Comparison of ENCODE assay signal across 14 cellular contexts in genomic region chr7:44066111-44066460, GRCh38. TPM values are rescaled to one million over a fixed set of nuclear protein-coding genes. Genes with fewer than 3 reads are reported as not detected.
DNase-seq lines count a peak whose midpoint lies in the region; ATAC-seq, FAIRE-seq and TF ChIP-seq lines count a peak whose summit lies in the region.
"Had no signal": no experiment of that assay in that cellular context is flagged by ENCODE, and none has a peak within 500 bp of the region (broad histone marks: within the 10 kb centered on the region; RNA-seq: fewer than 3 reads in every experiment).

No MANE protein-coding gene starts in this region.

- H3K4me3 ChIP-seq in RWPE2 (ENCODE audit: severe bottlenecking) (no peak overlapping the region), gastroesophageal sphincter (no peak overlapping the region), gastrocnemius medialis (no peak overlapping the region)

- no peak for TF ChIP-seq CTCF in RWPE2 (IDR thresholded peaks at IDR 0.05; ENCODE audit: poor library complexity, severe bottlenecking)
- no peak for TF ChIP-seq CTCF in gastroesophageal sphincter (IDR thresholded peaks at IDR 0.05)
- no peak for TF ChIP-seq CTCF in gastrocnemius medialis (IDR thresholded peaks at IDR 0.05 in 4 of 5, conservative IDR thresholded peaks at IDR 0.05 in 1 of 5)

- intact Hi-C loops in gastrocnemius medialis (cut with DNase I; ENCODE audit: low total_unique reads), result loop anchor here (5.0 kb wide), 2 partner anchors 256 to 516 kb away; partner anchors contain the start of gene TMED4
- intact Hi-C loops in activated T-helper 2 cell treated with anti-CD3 and anti-CD28 coated beads, Interferon-gamma antibody, Interleukin-2, Interleukin-4, amounts not matched to agents 10 μg/mL and 5 μg/mL and 100 μg/mL, durations not matched to agents 14 hours and 24 hours and 36 hours (cut with micrococcal nuclease), result no loop called here

- no peaks in the 10 kb centered on the region for H3K36me3 ChIP-seq in RWPE2 (ENCODE audit: low read depth)
- H3K36me3 ChIP-seq in gastroesophageal sphincter, result peaks cover 0 to 16% of the 10 kb centered on the region in 2 donors
- peaks cover 0 to 2% of the 10 kb centered on the region in 2 donors for H3K36me3 ChIP-seq in gastrocnemius medialis

- H3K27me3 ChIP-seq in RWPE2 (ENCODE audit: insufficient read depth, poor library complexity, severe bottlenecking) (no peaks in the 10 kb centered on the region), gastroesophageal sphincter (no peaks in the 10 kb centered on the region), gastrocnemius medialis (no peaks in the 10 kb centered on the region)

- TF ChIP-seq POLR2A in gastroesophageal sphincter (IDR thresholded peaks at IDR 0.05) (no peak), gastrocnemius medialis (IDR thresholded peaks at IDR 0.05) (no peak)

- no peaks in the 10 kb centered on the region for H3K9me3 ChIP-seq in RWPE2 (ENCODE audit: severe bottlenecking)
- H3K9me3 ChIP-seq in gastroesophageal sphincter, result no peaks in the 10 kb centered on the region
- H3K9me3 ChIP-seq in gastrocnemius medialis, result no peaks in the 10 kb centered on the region

- H3K36me3 Mint-ChIP-seq in activated T-helper 2 cell treated with anti-CD3 and anti-CD28 coated beads, Interferon-gamma antibody, Interleukin-2, Interleukin-4, amounts not matched to agents 10 μg/mL and 5 μg/mL and 100 μg/mL, durations not matched to agents 14 hours and 24 hours and 36 hours (ENCODE audit: low read depth), result peaks cover 9% of the 10 kb centered on the region
- H3K36me3 Mint-ChIP-seq: natural killer cell treated with Interleukin-12 subunit alpha and Interleukin-12 subunit beta and Interleukin-15 and Interleukin-18, amount 100 ng/mL, for 72 hours had no signal

- WGBS in gastroesophageal sphincter (ENCODE audit: low coverage in 1 of 2), 2 donors, result 19 to 20% methylated on average over 1 to 4 of the region's 6 CpGs

- no peak for FAIRE-seq in urothelium cell line (lab: Jason Lieb, UNC)

- TF ChIP-seq EP300 in gastroesophageal sphincter (IDR thresholded peaks at IDR 0.05), result no peak

- peaks cover 11% of the 10 kb centered on the region for H3K4me1 Mint-ChIP-seq in activated T-helper 2 cell treated with anti-CD3 and anti-CD28 coated beads, Interferon-gamma antibody, Interleukin-2, Interleukin-4, amounts not matched to agents 10 μg/mL and 5 μg/mL and 100 μg/mL, durations not matched to agents 14 hours and 24 hours and 36 hours (ENCODE audit: low read depth)

- H3K27ac ChIP-seq in RWPE2 (ENCODE audit: poor library complexity, severe bottlenecking) (no peak overlapping the region), gastroesophageal sphincter (no peak overlapping the region), gastrocnemius medialis (peak overlapping the region; percentile 85 to 95 (median 90))
- H3K27ac ChIP-seq: foreskin keratinocyte had no signal

- ATAC-seq in activated CD4-positive, CD25-positive, alpha-beta regulatory T cell treated with anti-CD3 and anti-CD28 coated beads, Interleukin-2, amount 50 U/mL, for 24 hours, result peak; percentile 3
- ATAC-seq in RWPE2 (ENCODE audit: low read depth) (no peak; the same call in 2 of the 3 replicates), gastroesophageal sphincter (peak; percentile 4), gastrocnemius medialis (no peak)

- no peak for DNase-seq in activated CD4-positive, CD25-positive, alpha-beta regulatory T cell (lab: John Stamatoyannopoulos, UW)
- DNase-seq in RWPE2 (ENCODE audit: low spot score), result peak; percentile 42
- DNase-seq in gastrocnemius medialis, result no peak
- DNase-seq in urothelium cell line (ENCODE audit: low spot score), result no peak
- no peak for DNase-seq in activated T-helper 2 cell treated with anti-CD3 and anti-CD28 coated beads, Interferon-gamma antibody, Interleukin-2, Interleukin-4, amounts not matched to agents 10 μg/mL and 5 μg/mL and 100 μg/mL, durations not matched to agents 14 hours and 24 hours and 36 hours (ENCODE audit: low spot score)
- no peak for DNase-seq in NOMO-1 (lab: John Stamatoyannopoulos, UW; ENCODE audit: unreplicated experiment in 2 of 2)
- DNase-seq: foreskin keratinocyte, kidney glomerular epithelial cell had no signal

- H3K4me1 ChIP-seq in RWPE2 (ENCODE audit: insufficient read depth, poor library complexity, severe bottlenecking), result peaks cover 10% of the 10 kb centered on the region
- H3K4me1 ChIP-seq in gastroesophageal sphincter, result peaks cover 0 to 58% (median 19%) of the 10 kb centered on the region in 3 donors
- peaks cover 54 to 70% of the 10 kb centered on the region in 2 donors for H3K4me1 ChIP-seq in gastrocnemius medialis
- H3K4me1 ChIP-seq: foreskin keratinocyte had no signal

- H3K27me3 Mint-ChIP-seq in activated T-helper 2 cell treated with anti-CD3 and anti-CD28 coated beads, Interferon-gamma antibody, Interleukin-2, Interleukin-4, amounts not matched to agents 10 μg/mL and 5 μg/mL and 100 μg/mL, durations not matched to agents 14 hours and 24 hours and 36 hours (ENCODE audit: low read depth), result no peaks in the 10 kb centered on the region
- H3K27me3 Mint-ChIP-seq: natural killer cell treated with Interleukin-12 subunit alpha and Interleukin-12 subunit beta and Interleukin-15 and Interleukin-18, amount 100 ng/mL, for 72 hours had no signal

- no peak overlapping the region for H3K4me3 Mint-ChIP-seq in activated T-helper 2 cell treated with anti-CD3 and anti-CD28 coated beads, Interferon-gamma antibody, Interleukin-2, Interleukin-4, amounts not matched to agents 10 μg/mL and 5 μg/mL and 100 μg/mL, durations not matched to agents 14 hours and 24 hours and 36 hours (ENCODE audit: low read depth)
- H3K4me3 Mint-ChIP-seq: natural killer cell treated with Interleukin-12 subunit alpha and Interleukin-12 subunit beta and Interleukin-15 and Interleukin-18, amount 100 ng/mL, for 72 hours; T-helper 2 cell treated with Interferon-gamma antibody and Interleukin-4, amounts not matched to agents 5 μg/mL and 100 μg/mL, for 36 hours had no signal

- no peak overlapping the region for H3K27ac Mint-ChIP-seq in activated T-helper 2 cell treated with anti-CD3 and anti-CD28 coated beads, Interferon-gamma antibody, Interleukin-2, Interleukin-4, amounts not matched to agents 10 μg/mL and 5 μg/mL and 100 μg/mL, durations not matched to agents 14 hours and 24 hours and 36 hours

- in situ Hi-C loops in gastrocnemius medialis (cut with MboI; ENCODE audit: low sequenced_read_pairs in 4 of 4), result no loop called here

- H3K9me3 Mint-ChIP-seq in activated T-helper 2 cell treated with anti-CD3 and anti-CD28 coated beads, Interferon-gamma antibody, Interleukin-2, Interleukin-4, amounts not matched to agents 10 μg/mL and 5 μg/mL and 100 μg/mL, durations not matched to agents 14 hours and 24 hours and 36 hours, result no peaks in the 10 kb centered on the region
- H3K9me3 Mint-ChIP-seq: natural killer cell treated with Interleukin-12 subunit alpha and Interleukin-12 subunit beta and Interleukin-15 and Interleukin-18, amount 100 ng/mL, for 72 hours; T-helper 2 cell treated with Interferon-gamma antibody and Interleukin-4, amounts not matched to agents 5 μg/mL and 100 μg/mL, for 36 hours had no signal

RNA-seq across cellular contexts. Expression of gene PGAM2, which starts 0.7 kb away (rescaled TPM):
- total RNA-seq in gastroesophageal sphincter (1 to 10 TPM in 2 of 4 donors, not detected in 2; 3.2 to 3.9 TPM), gastrocnemius medialis (100 to 1,000 TPM; 129 to 355 (median 306) TPM)
- total RNA-seq in activated T-helper 2 cell treated with anti-CD3 and anti-CD28 coated beads, Interferon-gamma antibody, Interleukin-2, Interleukin-4, amounts not matched to agents 10 μg/mL and 5 μg/mL and 100 μg/mL, durations not matched to agents 14 hours and 24 hours and 36 hours, result 0.67 and 0.73 TPM in 2 replicates
- total RNA-seq: activated CD8-positive, alpha-beta memory T cell treated with anti-CD3 and anti-CD28 coated beads for 36 hours; dermis microvascular lymphatic vessel endothelial cell; natural killer cell treated with Interleukin-12 subunit alpha and Interleukin-12 subunit beta and Interleukin-15 and Interleukin-18, amount 100 ng/mL, for 72 hours had no signal

RNA-seq across cellular contexts. Expression of gene POLM, which starts 16.2 kb away (rescaled TPM):
- total RNA-seq in gastroesophageal sphincter (10 to 100 TPM; 28.1 to 55.1 (median 32.4) TPM), gastrocnemius medialis (10 to 100 TPM; 11.1 to 34.6 (median 17.3) TPM)
- total RNA-seq in activated T-helper 2 cell treated with anti-CD3 and anti-CD28 coated beads, Interferon-gamma antibody, Interleukin-2, Interleukin-4, amounts not matched to agents 10 μg/mL and 5 μg/mL and 100 μg/mL, durations not matched to agents 14 hours and 24 hours and 36 hours, result 36.8 and 42.7 TPM in 2 replicates

RNA-seq across cellular contexts. Expression of gene DBNL, which starts 21.6 kb away (rescaled TPM):
- total RNA-seq in gastroesophageal sphincter, result 100 to 1,000 TPM in 3 of 4 donors, 10 to 100 TPM in 1; 92.2 to 132 (median 124) TPM
- 10 to 100 TPM; 48.0 to 77.2 (median 56.0) TPM for total RNA-seq in gastrocnemius medialis
- 131 and 143 TPM in 2 replicates for total RNA-seq in activated T-helper 2 cell treated with anti-CD3 and anti-CD28 coated beads, Interferon-gamma antibody, Interleukin-2, Interleukin-4, amounts not matched to agents 10 μg/mL and 5 μg/mL and 100 μg/mL, durations not matched to agents 14 hours and 24 hours and 36 hours

RNA-seq across cellular contexts. Expression of gene AEBP1, which starts 38.1 kb away (rescaled TPM):
- total RNA-seq in gastroesophageal sphincter, result 100 to 1,000 TPM; 101 to 248 (median 171) TPM
- 10 to 100 TPM in 2 of 4 donors, 1 to 10 TPM in 2; 5.8 to 23.6 (median 15.9) TPM for total RNA-seq in gastrocnemius medialis
- total RNA-seq in activated T-helper 2 cell treated with anti-CD3 and anti-CD28 coated beads, Interferon-gamma antibody, Interleukin-2, Interleukin-4, amounts not matched to agents 10 μg/mL and 5 μg/mL and 100 μg/mL, durations not matched to agents 14 hours and 24 hours and 36 hours, result 36.4 and 38.7 TPM in 2 replicates

RNA-seq across cellular contexts. Expression of gene POLD2, which starts 57.3 kb away (rescaled TPM):
- total RNA-seq in gastroesophageal sphincter, result 10 to 100 TPM; 45.3 to 52.6 (median 50.8) TPM
- total RNA-seq in gastrocnemius medialis, result 10 to 100 TPM; 69.4 to 93.0 (median 77.7) TPM
- 205 and 215 TPM in 2 replicates for total RNA-seq in activated T-helper 2 cell treated with anti-CD3 and anti-CD28 coated beads, Interferon-gamma antibody, Interleukin-2, Interleukin-4, amounts not matched to agents 10 μg/mL and 5 μg/mL and 100 μg/mL, durations not matched to agents 14 hours and 24 hours and 36 hours

Comparison
In these comparisons a context has a peak if more than half of its experiments do, and no peak if none do; other contexts are left out.
1. ATAC-seq: peak in activated CD4-positive, CD25-positive, alpha-beta regulatory T cell treated with anti-CD3 and anti-CD28 coated beads, Interleukin-2, amount 50 U/mL, for 24 hours (2 of 2) and gastroesophageal sphincter (single experiment); none in RWPE2 (single experiment) and gastrocnemius medialis (0 of 2).
2. H3K27ac ChIP-seq: peak in gastrocnemius medialis (4 of 4); none in RWPE2 (single experiment) and gastroesophageal sphincter (0 of 4).
3. RNA of gene PGAM2, which starts 0.7 kb away (total RNA-seq): 129 to 355 TPM in gastrocnemius medialis; 3.2 to 3.9 TPM in gastroesophageal sphincter and 0.67 to 0.73 TPM in activated T-helper 2 cell treated with anti-CD3 and anti-CD28 coated beads, Interferon-gamma antibody, Interleukin-2, Interleukin-4, amounts not matched to agents 10 μg/mL and 5 μg/mL and 100 μg/mL, durations not matched to agents 14 hours and 24 hours and 36 hours; every median in the first group is over 10 times any median in the second.